ENCODE assay signal across 14 cellular contexts in the genomic region with DNA sequence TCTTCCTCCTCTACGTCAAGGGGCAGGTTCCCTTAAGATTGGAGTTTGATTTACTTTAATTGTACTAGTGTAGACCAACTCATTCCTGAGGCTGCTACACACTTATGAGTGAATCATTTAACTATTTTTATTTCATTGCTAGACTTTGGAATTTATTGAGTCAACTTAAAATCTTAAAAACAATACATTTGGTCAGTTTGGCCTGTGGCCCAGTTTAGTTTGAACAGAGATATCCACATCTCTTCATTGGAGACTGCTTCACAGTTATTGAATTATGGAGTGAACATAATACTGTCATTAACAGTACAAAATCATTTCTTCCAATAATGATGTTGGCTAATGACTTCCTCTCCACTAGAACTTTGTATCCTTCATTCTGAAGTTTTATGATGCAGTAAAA. TPM values are rescaled to one million over a fixed set of nuclear protein-coding genes. Genes with fewer than 3 reads are reported as not detected.
DNase-seq lines count a peak whose midpoint lies in the region; ATAC-seq and TF ChIP-seq lines count a peak whose summit lies in the region.
"Had no signal": no experiment of that assay in that cellular context is flagged by ENCODE, and none has a peak within 500 bp of the region (broad histone marks: within the 10 kb centered on the region; RNA-seq: fewer than 3 reads in every experiment).

No MANE protein-coding gene starts in this region.

- no peak for TF ChIP-seq POLR2A in stomach (IDR thresholded peaks at IDR 0.05)
- TF ChIP-seq POLR2A in heart left ventricle (IDR thresholded peaks at IDR 0.05) = no peak

- no peak overlapping the region for H3K4me3 Mint-ChIP-seq in activated T-helper 1 cell treated with anti-CD3 and anti-CD28 coated beads, Interleukin-12 subunit alpha, Interleukin-12 subunit beta, Interleukin-2, Interleukin-4 antibody, amounts not matched to agents 30 ng/mL and 10 ng/mL and 1 ng/mL, durations not matched to agents 14 hours and 24 hours and 36 hours
- H3K4me3 Mint-ChIP-seq in activated CD4-positive, alpha-beta memory T cell treated with anti-CD3 and anti-CD28 coated beads for 36 hours = no peak overlapping the region
- H3K4me3 Mint-ChIP-seq: activated T-cell treated with anti-CD3 and anti-CD28 coated beads, Interleukin-2, amount 50 U/mL, for 72 hours had no signal

- no peak for TF ChIP-seq EP300 in stomach (IDR thresholded peaks at IDR 0.05)

- H3K27me3 Mint-ChIP-seq in activated T-helper 1 cell treated with anti-CD3 and anti-CD28 coated beads, Interleukin-12 subunit alpha, Interleukin-12 subunit beta, Interleukin-2, Interleukin-4 antibody, amounts not matched to agents 30 ng/mL and 10 ng/mL and 1 ng/mL, durations not matched to agents 14 hours and 24 hours and 36 hours (ENCODE audit: insufficient read depth) = peaks cover 16% of the 10 kb centered on the region
- H3K27me3 Mint-ChIP-seq in activated CD4-positive, alpha-beta memory T cell treated with anti-CD3 and anti-CD28 coated beads for 36 hours = peaks cover 5% of the 10 kb centered on the region

- no peaks in the 10 kb centered on the region for H3K4me1 Mint-ChIP-seq in activated T-helper 1 cell treated with anti-CD3 and anti-CD28 coated beads, Interleukin-12 subunit alpha, Interleukin-12 subunit beta, Interleukin-2, Interleukin-4 antibody, amounts not matched to agents 30 ng/mL and 10 ng/mL and 1 ng/mL, durations not matched to agents 14 hours and 24 hours and 36 hours (ENCODE audit: low read depth)
- H3K4me1 Mint-ChIP-seq in activated CD4-positive, alpha-beta memory T cell treated with anti-CD3 and anti-CD28 coated beads for 36 hours (ENCODE audit: low read depth) = no peaks in the 10 kb centered on the region

- no peak overlapping the region for H3K9ac ChIP-seq in adipocyte (ENCODE audit: low read length)

- H3K27me3 ChIP-seq in adipocyte (replicated peaks; ENCODE audit: control insufficient read depth, insufficient read depth, low read length) (no peaks in the 10 kb centered on the region), stomach (no peaks in the 10 kb centered on the region), heart left ventricle (no peaks in the 10 kb centered on the region)

- peak; percentile 87 for DNase-seq in GM04503 (ENCODE audit: low read depth)
- peak; percentile 80 for DNase-seq in adipocyte (ENCODE audit: low read depth)
- DNase-seq in fibroblast of villous mesenchyme (ENCODE audit: low read depth) = peak; percentile 76
- DNase-seq in stomach = no peak
- DNase-seq in heart left ventricle = no peak
- DNase-seq in activated T-helper 1 cell treated with anti-CD3 and anti-CD28 coated beads, Interleukin-12 subunit alpha, Interleukin-12 subunit beta, Interleukin-2, Interleukin-4 antibody, amounts not matched to agents 30 ng/mL and 10 ng/mL and 1 ng/mL, durations not matched to agents 14 hours and 24 hours and 36 hours (ENCODE audit: low spot score) = no peak
- no peak for DNase-seq in activated CD4-positive, alpha-beta memory T cell treated with anti-CD3 and anti-CD28 coated beads for 36 hours
- DNase-seq: activated CD4-positive, CD25-positive, alpha-beta regulatory T cell; activated T-cell treated with anti-CD3 and anti-CD28 coated beads, Interleukin-2, amount 50 U/mL, for 72 hours; cerebellar nuclear complex; DMS 273 treated with DMSO at 0.1 percent for 48 hours; NCI-H1048; NCI-H526 treated with DMSO at 0.1 percent for 48 hours had no signal

- WGBS in stomach, 5 donors = 75 to 92% (median 90%) methylated on average over 1 of the region's 1 CpG
- WGBS in heart left ventricle, 4 donors = 90 to 97% (median 95%) methylated on average over 1 of the region's 1 CpG

- H3K27ac ChIP-seq in stomach = peak overlapping the region in 3 of 5 donors; percentile 15 to 60 (median 53)
- H3K27ac ChIP-seq in heart left ventricle = no peak overlapping the region

- no peaks in the 10 kb centered on the region for H3K36me3 ChIP-seq in adipocyte (ENCODE audit: control insufficient read depth, insufficient read depth, low read length, severe bottlenecking)
- H3K36me3 ChIP-seq in stomach = no peaks in the 10 kb centered on the region
- H3K36me3 ChIP-seq in heart left ventricle = no peaks in the 10 kb centered on the region

- H3K4me3 ChIP-seq in adipocyte (ENCODE audit: low read length) = peak overlapping the region; percentile 8
- H3K4me3 ChIP-seq in fibroblast of villous mesenchyme (ENCODE audit: low read depth, low read length) = no peak overlapping the region
- H3K4me3 ChIP-seq in stomach = no peak overlapping the region
- H3K4me3 ChIP-seq in heart left ventricle = no peak overlapping the region

- no peak overlapping the region for H3K27ac Mint-ChIP-seq in activated T-helper 1 cell treated with anti-CD3 and anti-CD28 coated beads, Interleukin-12 subunit alpha, Interleukin-12 subunit beta, Interleukin-2, Interleukin-4 antibody, amounts not matched to agents 30 ng/mL and 10 ng/mL and 1 ng/mL, durations not matched to agents 14 hours and 24 hours and 36 hours
- H3K27ac Mint-ChIP-seq in activated CD4-positive, alpha-beta memory T cell treated with anti-CD3 and anti-CD28 coated beads for 36 hours = no peak overlapping the region
- H3K27ac Mint-ChIP-seq: activated T-cell treated with anti-CD3 and anti-CD28 coated beads, Interleukin-2, amount 50 U/mL, for 72 hours had no signal

- intact Hi-C loops in stomach (cut with DNase I; ENCODE audit: low total_unique reads) (no loop called here), heart left ventricle (cut with DNase I) (no loop called here)
- intact Hi-C loops in activated T-helper 1 cell treated with anti-CD3 and anti-CD28 coated beads, Interleukin-12 subunit alpha, Interleukin-12 subunit beta, Interleukin-2, Interleukin-4 antibody, amounts not matched to agents 30 ng/mL and 10 ng/mL and 1 ng/mL, durations not matched to agents 14 hours and 24 hours and 36 hours (cut with micrococcal nuclease) = no loop called here
- intact Hi-C loops in activated CD4-positive, alpha-beta memory T cell treated with anti-CD3 and anti-CD28 coated beads for 36 hours (cut with micrococcal nuclease) = no loop called here

- POLR2A ChIA-PET in activated CD4-positive, alpha-beta memory T cell treated with anti-CD3 and anti-CD28 coated beads for 36 hours (lab: Charles Lee) = no interaction called here

- ATAC-seq in heart left ventricle (no peak), GM19452 (IDR thresholded peaks at IDR 0.05; ENCODE audit: unreplicated experiment) (no peak)
- ATAC-seq: activated T-cell treated with anti-CD3 and anti-CD28 coated beads, Interleukin-2, amount 50 U/mL, for 72 hours had no signal

- H3K4me1 ChIP-seq in adipocyte (ENCODE audit: control insufficient read depth, insufficient read depth, low read length) (peaks cover 54% of the 10 kb centered on the region), stomach (peaks cover 12 to 44% (median 27%) of the 10 kb centered on the region in 4 donors), heart left ventricle (peaks cover 0 to 24% (median 9%) of the 10 kb centered on the region in 12 donors)

- no peaks in the 10 kb centered on the region for H3K9me3 Mint-ChIP-seq in activated T-helper 1 cell treated with anti-CD3 and anti-CD28 coated beads, Interleukin-12 subunit alpha, Interleukin-12 subunit beta, Interleukin-2, Interleukin-4 antibody, amounts not matched to agents 30 ng/mL and 10 ng/mL and 1 ng/mL, durations not matched to agents 14 hours and 24 hours and 36 hours
- no peaks in the 10 kb centered on the region for H3K9me3 Mint-ChIP-seq in activated CD4-positive, alpha-beta memory T cell treated with anti-CD3 and anti-CD28 coated beads for 36 hours
- H3K9me3 Mint-ChIP-seq: activated T-cell treated with anti-CD3 and anti-CD28 coated beads, Interleukin-2, amount 50 U/mL, for 72 hours had no signal

- H3K36me3 Mint-ChIP-seq in activated T-helper 1 cell treated with anti-CD3 and anti-CD28 coated beads, Interleukin-12 subunit alpha, Interleukin-12 subunit beta, Interleukin-2, Interleukin-4 antibody, amounts not matched to agents 30 ng/mL and 10 ng/mL and 1 ng/mL, durations not matched to agents 14 hours and 24 hours and 36 hours (ENCODE audit: low read depth) = peaks cover 2% of the 10 kb centered on the region
- no peaks in the 10 kb centered on the region for H3K36me3 Mint-ChIP-seq in activated CD4-positive, alpha-beta memory T cell treated with anti-CD3 and anti-CD28 coated beads for 36 hours

- CTCF ChIA-PET in activated CD4-positive, alpha-beta memory T cell treated with anti-CD3 and anti-CD28 coated beads for 36 hours (lab: Charles Lee) = no interaction called here

- H3K9me3 ChIP-seq in adipocyte (ENCODE audit: control insufficient read depth, low read length) (no peaks in the 10 kb centered on the region), stomach (no peaks in the 10 kb centered on the region), heart left ventricle (no peaks in the 10 kb centered on the region)

- TF ChIP-seq CTCF in fibroblast of villous mesenchyme (IDR thresholded peaks at IDR 0.05; ENCODE audit: insufficient read depth, low read depth, low read length) (no peak), stomach (IDR thresholded peaks at IDR 0.05) (no peak), heart left ventricle (IDR thresholded peaks at IDR 0.05) (no peak)

RNA-seq across cellular contexts. Expression of a gene that starts 13.3 kb away (rescaled TPM):
- total RNA-seq in fibroblast of villous mesenchyme (1,019 and 1,625 TPM in 2 replicates), stomach (100 to 1,000 TPM; 193 to 700 (median 438) TPM), heart left ventricle (100 to 1,000 TPM; 334 to 623 (median 442) TPM)
- polyA plus RNA-seq in stomach (100 to 1,000 TPM; 392 to 541 (median 413) TPM), heart left ventricle (100 to 1,000 TPM; 419 to 437 TPM)
- 404 and 419 TPM in 2 replicates for total RNA-seq in activated T-helper 1 cell treated with anti-CD3 and anti-CD28 coated beads, Interleukin-12 subunit alpha, Interleukin-12 subunit beta, Interleukin-2, Interleukin-4 antibody, amounts not matched to agents 30 ng/mL and 10 ng/mL and 1 ng/mL, durations not matched to agents 14 hours and 24 hours and 36 hours
- 100 to 1,000 TPM; 479 TPM for total RNA-seq in activated CD4-positive, alpha-beta memory T cell treated with anti-CD3 and anti-CD28 coated beads for 36 hours

RNA-seq across cellular contexts. Expression of a gene that starts 34.5 kb away (rescaled TPM):
- 0.64 and 2.2 TPM in 2 replicates for total RNA-seq in fibroblast of villous mesenchyme
- not detected for total RNA-seq in stomach
- not detected for polyA plus RNA-seq in stomach
- total RNA-seq in heart left ventricle = under 1 TPM in 1 of 9 donors, not detected in 8; 0.52 TPM
- polyA plus RNA-seq in heart left ventricle = not detected
- total RNA-seq in activated T-helper 1 cell treated with anti-CD3 and anti-CD28 coated beads, Interleukin-12 subunit alpha, Interleukin-12 subunit beta, Interleukin-2, Interleukin-4 antibody, amounts not matched to agents 30 ng/mL and 10 ng/mL and 1 ng/mL, durations not matched to agents 14 hours and 24 hours and 36 hours = 0.34 TPM in 1 of 2 replicates, not detected in the other
- total RNA-seq in activated CD4-positive, alpha-beta memory T cell treated with anti-CD3 and anti-CD28 coated beads for 36 hours = not detected
- total RNA-seq: activated T-cell treated with anti-CD3 and anti-CD28 coated beads, Interleukin-2, amount 50 U/mL, for 72 hours had no signal

Comparison
In these comparisons a context has a peak if more than half of its experiments do, and no peak if none do; other contexts are left out.
1. DNase-seq: peak in GM04503 (single experiment), adipocyte (single experiment) and fibroblast of villous mesenchyme (single experiment); none in stomach (single experiment), heart left ventricle (0 of 5), activated T-helper 1 cell treated with anti-CD3 and anti-CD28 coated beads, Interleukin-12 subunit alpha, Interleukin-12 subunit beta, Interleukin-2, Interleukin-4 antibody, amounts not matched to agents 30 ng/mL and 10 ng/mL and 1 ng/mL, durations not matched to agents 14 hours and 24 hours and 36 hours (single experiment) and activated CD4-positive, alpha-beta memory T cell treated with anti-CD3 and anti-CD28 coated beads for 36 hours (single experiment).
2. H3K27ac ChIP-seq: peak in stomach (3 of 5); none in heart left ventricle (0 of 12).